8 cellular contexts compared by ENCODE assay signal in genomic region chr14:92039073-92039719, GRCh38. TPM values are rescaled to one million over a fixed set of nuclear protein-coding genes. Genes with fewer than 3 reads are reported as not detected.
A peak's percentile ranks its signal among the peaks of the same experiment; 100 is the strongest.
DNase-seq lines count a peak whose midpoint lies in the region; ATAC-seq, FAIRE-seq and TF ChIP-seq lines count a peak whose summit lies in the region.

No MANE protein-coding gene starts in this region.

- intact Hi-C loops in Calu3 (cut with micrococcal nuclease; ENCODE audit: unreplicated experiment) = no loop called here
- intact Hi-C loops in Panc1 (cut with micrococcal nuclease; ENCODE audit: unreplicated experiment) = no loop called here

- H3F3A ChIP-seq in smooth muscle cell (ENCODE audit: low read depth) = no peaks in the 10 kb centered on the region

- ATAC-seq in GM21381 (IDR thresholded peaks at IDR 0.05; ENCODE audit: unreplicated experiment) = peak; percentile 11
- ATAC-seq in Panc1 = peak; percentile 78

- no peaks in the 10 kb centered on the region for H3K27me3 ChIP-seq in Panc1 (ENCODE audit: control insufficient read depth, insufficient read depth, low read length)
- no peaks in the 10 kb centered on the region for H3K27me3 ChIP-seq in smooth muscle cell (ENCODE audit: low read depth)

- DNase-seq in Calu3 = peak; percentile 49
- peak; percentile 85 for DNase-seq in HTR-8/SVneo (ENCODE audit: insufficient read length, low spot score)
- DNase-seq in Panc1 (ENCODE audit: low read depth, low spot score) = no peak
- peak; percentile 24 for DNase-seq in brain pericyte (ENCODE audit: low read depth, low spot score)
- DNase-seq in inferior parietal cortex (ENCODE audit: extremely low spot score) = peak; percentile 56
- no peak for DNase-seq in smooth muscle cell (lab: John Stamatoyannopoulos, UW; ENCODE audit: unreplicated experiment)
- DNase-seq in NK-92 (lab: John Stamatoyannopoulos, UW; ENCODE audit: unreplicated experiment) = no peak

- H3K4me3 Mint-ChIP-seq in Calu3 (ENCODE audit: low read depth, unreplicated experiment) = peak overlapping the region; percentile 92

- BruUV-seq in Calu3 (replicated peaks; lab: Mats Ljungman, UMichigan) (TSS peak; percentile 72), Panc1 (replicated peaks; lab: Mats Ljungman, UMichigan) (TSS peak; percentile 87)

- H3K27ac ChIP-seq in Panc1 (ENCODE audit: low read length) = peak overlapping the region; percentile 89
- peak overlapping the region; percentile 98 for H3K27ac ChIP-seq in smooth muscle cell (ENCODE audit: low read depth)

- H3K9me3 ChIP-seq in Panc1 (ENCODE audit: control insufficient read depth, insufficient read depth, low read depth, low read length) (no peaks in the 10 kb centered on the region), smooth muscle cell (replicated peaks; ENCODE audit: low read depth) (no peaks in the 10 kb centered on the region)

- CTCF ChIA-PET in Calu3 (lab: Charles Lee) = interaction anchor here (1.2 kb wide), 1 partner anchor 82 kb away, joined by 3 read pairs; the partner anchor contains the start of genes CPSF2 and NDUFB1
- CTCF ChIA-PET in Panc1 (lab: Charles Lee) = no interaction called here

- H3K4me3 ChIP-seq in Panc1 (ENCODE audit: low read depth in 2 of 2, low read length in 2 of 2) (peak overlapping the region; percentile 86 to 87), smooth muscle cell (peak overlapping the region; percentile 69)

- peak overlapping the region; percentile 100 for H3K4me2 ChIP-seq in smooth muscle cell

- H3K9me3 Mint-ChIP-seq in Calu3 (ENCODE audit: low read depth, unreplicated experiment) = peaks cover 3% of the 10 kb centered on the region

- FAIRE-seq in HTR-8/SVneo (lab: Jason Lieb, UNC) = no peak

- peak overlapping the region; percentile 83 for H2AFZ ChIP-seq in smooth muscle cell (ENCODE audit: low read depth)

- peaks cover 46% of the 10 kb centered on the region for H4K20me1 ChIP-seq in smooth muscle cell (ENCODE audit: low read depth)

- POLR2A ChIA-PET in Panc1 (lab: Charles Lee) = no interaction called here

- H3K27me3 Mint-ChIP-seq in Calu3 (ENCODE audit: unreplicated experiment) = no peaks in the 10 kb centered on the region

- no peak for TF ChIP-seq CTCF in Calu3 (IDR thresholded peaks at IDR 0.05; ENCODE audit: unreplicated experiment)
- no peak for TF ChIP-seq CTCF in Panc1 (IDR thresholded peaks at IDR 0.05)
- no peak for TF ChIP-seq CTCF in smooth muscle cell (IDR thresholded peaks at IDR 0.05; ENCODE audit: borderline replicate concordance, insufficient read depth, poor library complexity, severe bottlenecking)

- H3K4me1 ChIP-seq in Panc1 (ENCODE audit: control insufficient read depth, insufficient read depth, low read length) (peaks cover 14% of the 10 kb centered on the region; the same call in 1 of the 2 replicates), smooth muscle cell (ENCODE audit: low read depth) (peaks cover 9% of the 10 kb centered on the region)

- WGBS in smooth muscle cell (ENCODE audit: low lambda C conversion rate) = 2% methylated on average over 23 of the region's 23 CpGs

- peak overlapping the region; percentile 98 for H3K9ac ChIP-seq in smooth muscle cell (ENCODE audit: low read depth)

- peaks cover 35% of the 10 kb centered on the region for H3K36me3 Mint-ChIP-seq in Calu3 (ENCODE audit: insufficient read depth, unreplicated experiment)

- in situ Hi-C loops in Panc1 (cut with HindIII; ENCODE audit: low pct_unique_long_range_greater_than_20kb, low sequenced_read_pairs) = no loop called here

- peaks cover 24% of the 10 kb centered on the region for H3K4me1 Mint-ChIP-seq in Calu3 (ENCODE audit: low read depth, unreplicated experiment)

- H3K27ac Mint-ChIP-seq in Calu3 (ENCODE audit: unreplicated experiment) = peak overlapping the region; percentile 93

- H3K36me3 ChIP-seq in Panc1 (ENCODE audit: control insufficient read depth, insufficient read depth, low read length) (no peaks in the 10 kb centered on the region; the same call in 1 of the 2 replicates), smooth muscle cell (ENCODE audit: low read depth) (no peaks in the 10 kb centered on the region)

- H3K79me2 ChIP-seq in smooth muscle cell (ENCODE audit: low read depth) = peaks cover 54% of the 10 kb centered on the region

RNA-seq across cellular contexts. Expression of gene TRIP11, which starts 0.7 kb away (rescaled TPM):
- total RNA-seq in Calu3 (2022) = 50.2 and 53.8 TPM in 2 replicates
- total RNA-seq in Panc1 (2021; ENCODE audit: unreplicated experiment) = 37.3 TPM
- 10.1 TPM for polyA plus RNA-seq in Panc1 (2012; ENCODE audit: insufficient read length)
- total RNA-seq in smooth muscle cell = 38.1 and 61.5 TPM in 2 replicates
- 30.0 and 45.4 TPM in 2 replicates for polyA plus RNA-seq in smooth muscle cell

Comparison
In these comparisons a context has a peak if more than half of its experiments do, and no peak if none do; other contexts are left out.
1. DNase-seq: peak in Calu3 (single experiment), HTR-8/SVneo (single experiment), brain pericyte (single experiment) and inferior parietal cortex (single experiment); none in Panc1 (single experiment), smooth muscle cell (single experiment) and NK-92 (single experiment).